ENCODE assay signal across 13 cellular contexts in genomic region chr1:27869719-27870085, GRCh38. TPM values are rescaled to one million over a fixed set of nuclear protein-coding genes. Genes with fewer than 3 reads are reported as not detected.
DNase-seq lines count a peak whose midpoint lies in the region; ATAC-seq, FAIRE-seq and TF ChIP-seq lines count a peak whose summit lies in the region.
"Had no signal": no experiment of that assay in that cellular context is flagged by ENCODE, and none has a peak within 500 bp of the region (broad histone marks: within the 10 kb centered on the region; RNA-seq: fewer than 3 reads in every experiment).

No MANE protein-coding gene starts in this region.

- no peak for TF ChIP-seq CTCF in H1 (IDR thresholded peaks at IDR 0.05; ENCODE audit: control extremely low read depth in 1 of 3, insufficient read depth in 1 of 3, low read depth in 1 of 3, low read length in 3 of 3)
- no peak for TF ChIP-seq CTCF in stomach (IDR thresholded peaks at IDR 0.05)
- no peak for TF ChIP-seq CTCF in ascending aorta (IDR thresholded peaks at IDR 0.05)
- TF ChIP-seq CTCF in MCF 10A (IDR thresholded peaks at IDR 0.05; ENCODE audit: unreplicated experiment), result no peak

- no peak for TF ChIP-seq RAD21 in H1 (IDR thresholded peaks at IDR 0.05 in 1 of 2, conservative IDR thresholded peaks at IDR 0.05 in 1 of 2; ENCODE audit: low read depth in 2 of 2, low read length in 2 of 2)

- peaks cover 9% of the 10 kb centered on the region; the same call in 1 of the 2 replicates for H3K23me2 ChIP-seq in H1 (ENCODE audit: low read depth, low read length)

- no peak overlapping the region for H2BK12ac ChIP-seq in H1 (ENCODE audit: low read depth, low read length)

- no peak overlapping the region for H3K9ac ChIP-seq in H1 (replicated peaks in 1 of 4; ENCODE audit: extremely low read depth in 1 of 4, low read depth in 3 of 4, low read length in 3 of 4)
- H3K9ac ChIP-seq: GM23248, parathyroid adenoma had no signal

- no peaks in the 10 kb centered on the region for H3K79me2 ChIP-seq in H1 (ENCODE audit: control insufficient read depth in 1 of 2, insufficient read depth in 2 of 2, low read length in 2 of 2)
- H3K79me2 ChIP-seq: parathyroid adenoma had no signal

- intact Hi-C loops in stomach (cut with DNase I; ENCODE audit: low total_unique reads), result loop anchor here (10.0 kb wide), 1 partner anchor 105 kb away; no protein-coding TSS in a partner anchor
- intact Hi-C loops in ascending aorta (cut with DNase I), result no loop called here
- intact Hi-C loops in MCF 10A (cut with micrococcal nuclease), result no loop called here

- H3K36me3 Mint-ChIP-seq in activated T-cell treated with anti-CD3 and anti-CD28 coated beads, Interleukin-2, amount 50 U/mL, for 24 hours (ENCODE audit: low read depth), result peaks cover 7% of the 10 kb centered on the region
- H3K36me3 Mint-ChIP-seq in T-cell, result no peaks in the 10 kb centered on the region
- H3K36me3 Mint-ChIP-seq in MCF 10A (ENCODE audit: insufficient read depth, unreplicated experiment), result no peaks in the 10 kb centered on the region

- ATAC-seq in T-cell (replicated peaks in 1 of 4), result no peak

- H4K91ac ChIP-seq in H1 (replicated peaks; ENCODE audit: insufficient read length, low read length), result no peak overlapping the region

- H3K4me3 Mint-ChIP-seq in activated T-cell treated with anti-CD3 and anti-CD28 coated beads, Interleukin-2, amount 50 U/mL, for 24 hours, result peak overlapping the region; percentile 64
- peak overlapping the region; percentile 68 to 82 (median 71) for H3K4me3 Mint-ChIP-seq in T-cell
- H3K4me3 Mint-ChIP-seq in MCF 10A (ENCODE audit: unreplicated experiment), result no peak overlapping the region

- H3K27me3 ChIP-seq in H1 (replicated peaks in 1 of 4; ENCODE audit: control insufficient read depth in 3 of 4, extremely low read depth in 1 of 4, insufficient read depth in 3 of 4, low read length in 3 of 4) (peaks cover 0 to 6% (median 2%) of the 10 kb centered on the region in 4 experiments; a peak in 4 of 7 replicates), stomach (peaks cover 0 to 8% (median 0%) of the 10 kb centered on the region in 3 donors), ascending aorta (no peaks in the 10 kb centered on the region)
- H3K27me3 ChIP-seq: MG63 had no signal

- no peaks in the 10 kb centered on the region for H3K9me3 ChIP-seq in H1 (ENCODE audit: insufficient read depth in 2 of 2, low read depth in 1 of 2, low read length in 1 of 2)
- no peaks in the 10 kb centered on the region for H3K9me3 ChIP-seq in stomach
- H3K9me3 ChIP-seq in ascending aorta, result no peaks in the 10 kb centered on the region
- H3K9me3 ChIP-seq: MG63 had no signal

- H4K5ac ChIP-seq in H1 (ENCODE audit: insufficient read length, low read depth, low read length), result no peak overlapping the region

- H2AK5ac ChIP-seq in H1 (ENCODE audit: low read depth, low read length), result no peak overlapping the region

- H3K4me3 ChIP-seq in H1 (ENCODE audit: extremely low read depth in 1 of 4, insufficient read depth in 2 of 4, low read depth in 3 of 4, low read length in 4 of 4) (no peak overlapping the region), stomach (no peak overlapping the region), ascending aorta (no peak overlapping the region)
- H3K4me3 ChIP-seq: GM23248, MG63 had no signal

- no peak overlapping the region for H3K56ac ChIP-seq in H1 (replicated peaks; ENCODE audit: insufficient read length, low read depth, low read length)

- no peak for FAIRE-seq in H1 (lab: Jason Lieb, UNC)
- FAIRE-seq in HTR-8/SVneo (lab: Jason Lieb, UNC), result no peak

- H3K79me1 ChIP-seq in H1 (ENCODE audit: low read depth, low read length), result no peaks in the 10 kb centered on the region

- no peak overlapping the region for H4K8ac ChIP-seq in H1 (ENCODE audit: extremely low read depth, insufficient read depth, low read length)

- BruUV-seq in MCF 10A (replicated peaks; lab: Mats Ljungman, UMichigan), result no TSS peak

- peak overlapping the region; percentile 95 for H3K27ac Mint-ChIP-seq in activated T-cell treated with anti-CD3 and anti-CD28 coated beads, Interleukin-2, amount 50 U/mL, for 24 hours
- peak overlapping the region; percentile 98 to 100 for H3K27ac Mint-ChIP-seq in T-cell
- no peak overlapping the region for H3K27ac Mint-ChIP-seq in MCF 10A (ENCODE audit: low read depth, unreplicated experiment)

- DNase-seq in activated T-cell treated with anti-CD3 and anti-CD28 coated beads, Interleukin-2, amount 50 U/mL, for 24 hours, result no peak
- DNase-seq in activated T-cell treated with anti-CD3 and anti-CD28 coated beads, Interleukin-2, amount 50 U/mL, for 48 hours, result no peak
- DNase-seq in T-cell, result no peak
- DNase-seq in H1 (ENCODE audit: low read depth in 1 of 2, low spot score in 2 of 2), result no peak
- no peak for DNase-seq in stomach
- no peak for DNase-seq in HTR-8/SVneo (ENCODE audit: insufficient read length, low spot score)
- no peak for DNase-seq in ascending aorta (ENCODE audit: low spot score in 2 of 2)
- no peak for DNase-seq in MCF 10A (ENCODE audit: unreplicated experiment)
- DNase-seq: foreskin fibroblast, GM23248, MG63, NCI-H2171 treated with DMSO at 0.1 percent for 48 hours had no signal

- H3K36me3 ChIP-seq in H1 (ENCODE audit: control insufficient read depth in 2 of 4, insufficient read depth in 4 of 4, low read length in 3 of 4) (no peaks in the 10 kb centered on the region), stomach (no peaks in the 10 kb centered on the region), ascending aorta (no peaks in the 10 kb centered on the region)
- H3K36me3 ChIP-seq: MG63 had no signal

- H3K9me3 Mint-ChIP-seq in activated T-cell treated with anti-CD3 and anti-CD28 coated beads, Interleukin-2, amount 50 U/mL, for 24 hours, result no peaks in the 10 kb centered on the region
- H3K9me3 Mint-ChIP-seq in T-cell (no peaks in the 10 kb centered on the region), MCF 10A (ENCODE audit: unreplicated experiment) (no peaks in the 10 kb centered on the region)

- no peak overlapping the region for H3K14ac ChIP-seq in H1 (ENCODE audit: insufficient read length)

- H2BK15ac ChIP-seq in H1 (ENCODE audit: low read length), result no peak overlapping the region

- no peak overlapping the region for H3K27ac ChIP-seq in H1 (ENCODE audit: low read depth, low read length)
- H3K27ac ChIP-seq in stomach, result peak overlapping the region in 3 of 5 donors; percentile 6 to 74 (median 73)
- no peak overlapping the region for H3K27ac ChIP-seq in ascending aorta
- H3K27ac ChIP-seq: GM23248, parathyroid adenoma had no signal

- H2BK5ac ChIP-seq in H1 (ENCODE audit: low read depth, low read length), result no peak overlapping the region

- H2AFZ ChIP-seq in H1 (ENCODE audit: low read length), result no peak overlapping the region
- H2AFZ ChIP-seq: parathyroid adenoma had no signal

- POLR2A ChIA-PET in T-cell (lab: Charles Lee) (interaction anchor here (0.5 to 0.9 kb wide), 2 partner anchors 47 to 774 kb away, joined by 5 to 10 read pairs; partner anchors contain the start of gene TAF12 (in 1 of the 2)), H1 (lab: Charles Lee; ENCODE audit: partially characterized antibody) (interaction anchor here (0.9 kb wide), 1 partner anchor 77 kb away, joined by 3 read pairs; no protein-coding TSS in a partner anchor), MCF 10A (lab: Yijun Ruan, JAX) (no interaction called here)

- H3K23ac ChIP-seq in H1 (ENCODE audit: insufficient read length), result no peak overlapping the region

- TF ChIP-seq POLR2A in H1 (IDR thresholded peaks at IDR 0.05; ENCODE audit: control extremely low read depth in 1 of 2, low read depth in 2 of 2, low read length in 2 of 2) (no peak), stomach (IDR thresholded peaks at IDR 0.05) (no peak)

- CTCF ChIA-PET in T-cell (lab: Charles Lee), result no interaction called here
- CTCF ChIA-PET in H1 (lab: Charles Lee; ENCODE audit: partially characterized antibody), result interaction anchor here (0.6 to 1.2 kb wide), 3 partner anchors 71 to 1138 kb away, joined by 3 to 5 read pairs (median 3); no protein-coding TSS in a partner anchor
- CTCF ChIA-PET in MCF 10A (lab: Yijun Ruan, JAX), result interaction anchor here (0.6 kb wide), 1 partner anchor 136 kb away, joined by 4 read pairs; no protein-coding TSS in a partner anchor

- H3K4me1 ChIP-seq in H1 (replicated peaks in 1 of 4; ENCODE audit: control insufficient read depth in 3 of 4, insufficient read depth in 4 of 4, low read length in 3 of 4), result peaks cover 0 to 12% (median 8%) of the 10 kb centered on the region in 4 experiments; a peak in 6 of 7 replicates
- H3K4me1 ChIP-seq in stomach, result peaks cover 0 to 41% (median 10%) of the 10 kb centered on the region in 4 donors
- H3K4me1 ChIP-seq in ascending aorta, result peaks cover 2 to 3% of the 10 kb centered on the region in 2 donors
- H3K4me1 ChIP-seq: parathyroid adenoma had no signal

- no peak overlapping the region for H2BK120ac ChIP-seq in H1 (replicated peaks; ENCODE audit: low read depth, low read length)

- H3K18ac ChIP-seq in H1 (ENCODE audit: extremely low read depth, low read length), result no peak overlapping the region

- H3K4me1 Mint-ChIP-seq in activated T-cell treated with anti-CD3 and anti-CD28 coated beads, Interleukin-2, amount 50 U/mL, for 24 hours (ENCODE audit: low read depth), result peaks cover 34% of the 10 kb centered on the region
- H3K4me1 Mint-ChIP-seq in T-cell (peaks cover 34 to 63% (median 47%) of the 10 kb centered on the region in 3 donors), MCF 10A (ENCODE audit: insufficient read depth, unreplicated experiment) (peaks cover under 1% of the 10 kb centered on the region)

- no peaks in the 10 kb centered on the region for H4K20me1 ChIP-seq in H1 (replicated peaks in 1 of 2; ENCODE audit: control insufficient read depth in 1 of 2, insufficient read depth in 2 of 2, low read length in 2 of 2)

- TF ChIP-seq EP300 in H1 (IDR thresholded peaks at IDR 0.05; ENCODE audit: borderline replicate concordance in 1 of 2, low read depth in 2 of 2, low read length in 2 of 2) (no peak), stomach (IDR thresholded peaks at IDR 0.05) (no peak)

- H3K4me2 ChIP-seq in H1 (ENCODE audit: insufficient read depth in 1 of 2, low read depth in 2 of 2, low read length in 2 of 2), result no peak overlapping the region

- no peak overlapping the region for H2BK20ac ChIP-seq in H1 (ENCODE audit: low read length)

- H3K27me3 Mint-ChIP-seq in activated T-cell treated with anti-CD3 and anti-CD28 coated beads, Interleukin-2, amount 50 U/mL, for 24 hours, result no peaks in the 10 kb centered on the region
- no peaks in the 10 kb centered on the region for H3K27me3 Mint-ChIP-seq in T-cell
- no peaks in the 10 kb centered on the region for H3K27me3 Mint-ChIP-seq in MCF 10A (ENCODE audit: insufficient read depth, unreplicated experiment)

- 93% methylated on average over 1 of the region's 1 CpG; no CpG with 5 or more reads in 1 of the 2 experiments for WGBS in H1 (ENCODE audit: extremely low coverage in 1 of 2, insufficient coverage in 1 of 2, insufficient read length in 1 of 2, insufficient replicate concordance in 2 of 2, low coverage in 1 of 2, low lambda C conversion rate in 2 of 2, missing lambda C conversion rate in 1 of 2), 2 experiments
- 64 to 82% (median 79%) methylated on average over 1 of the region's 1 CpG for whole genome bisulfite sequencing in stomach, 5 donors

- no peak overlapping the region for H3K4ac ChIP-seq in H1 (replicated peaks; ENCODE audit: insufficient read length, low read depth, low read length)

RNA-seq across cellular contexts. Expression of gene THEMIS2, which starts 2.6 kb away (rescaled TPM):
- 100 to 1,000 TPM in 2 of 5 donors, 10 to 100 TPM in 3; 39.0 to 124 (median 94.8) TPM for total RNA-seq in T-cell
- total RNA-seq in H1 (2021; fragmentation: NEBNext Ultra II Directional; extraction: Animal tissue kit (Norgen Biotek cat#: 25700)), result 12.4 and 17.3 TPM in 2 replicates
- 27.5 and 28.0 TPM in 2 replicates for polyA plus RNA-seq in H1 (2011; rRNA removed)
- polyA plus RNA-seq in H1 (2011; cell fraction: cytosol; rRNA removed), result 19.1 TPM
- 31.7 TPM for polyA plus RNA-seq in H1 (2011; cell fraction: nucleus; rRNA removed)
- 14.7 to 17.5 TPM (median 16.2 TPM) in 4 replicates for polyA plus RNA-seq in H1 (2012, experiment 1 of 2)
- 15.4 TPM for polyA plus RNA-seq in H1 (2012, experiment 2 of 2)
- polyA plus RNA-seq in H1 (2013, experiment 1 of 2), result 10.5 TPM
- polyA plus RNA-seq in H1 (2013, experiment 2 of 2), result 9.7 TPM
- polyA minus RNA-seq in H1 (2011; rRNA and poly(A)+ RNA removed), result 14.7 and 18.4 TPM in 2 replicates
- polyA minus RNA-seq in H1 (2011; cell fraction: cytosol; rRNA and poly(A)+ RNA removed), result 11.0 TPM
- polyA minus RNA-seq in H1 (2011; cell fraction: nucleus; rRNA and poly(A)+ RNA removed), result 19.5 TPM
- 10 to 100 TPM in 3 of 5 donors, 1 to 10 TPM in 2; 5.3 to 44.0 (median 17.6) TPM for total RNA-seq in stomach
- 10 to 100 TPM in 2 of 3 donors, 1 to 10 TPM in 1; 9.8 to 18.2 (median 15.6) TPM for polyA plus RNA-seq in stomach
- total RNA-seq in ascending aorta, result 206 TPM
- total RNA-seq in MCF 10A (2022), result 1.5 and 1.7 TPM in 2 replicates

RNA-seq across cellular contexts. Expression of gene PPP1R8, which starts 39.1 kb away (rescaled TPM):
- total RNA-seq in T-cell (10 to 100 TPM; 20.5 to 48.1 (median 40.5) TPM), stomach (10 to 100 TPM in 3 of 5 donors, 1 to 10 TPM in 1, under 1 TPM in 1; 0.58 to 40.0 (median 22.7) TPM), ascending aorta (7.1 TPM), MCF 10A (2022) (48.6 and 51.1 TPM in 2 replicates)
- total RNA-seq in H1 (2021; fragmentation: NEBNext Ultra II Directional; extraction: Animal tissue kit (Norgen Biotek cat#: 25700)), result 50.5 and 51.8 TPM in 2 replicates
- polyA plus RNA-seq in H1 (2011; rRNA removed) (33.4 and 37.1 TPM in 2 replicates), stomach (10 to 100 TPM; 20.4 to 25.1 (median 21.8) TPM)
- 39.9 TPM for polyA plus RNA-seq in H1 (2011; cell fraction: cytosol; rRNA removed)
- polyA plus RNA-seq in H1 (2011; cell fraction: nucleus; rRNA removed), result 45.2 TPM
- polyA plus RNA-seq in H1 (2012, experiment 1 of 2), result 39.6 to 51.1 TPM (median 46.2 TPM) in 4 replicates
- 5.8 TPM for polyA plus RNA-seq in H1 (2012, experiment 2 of 2)
- polyA plus RNA-seq in H1 (2013, experiment 1 of 2), result 35.6 TPM
- polyA plus RNA-seq in H1 (2013, experiment 2 of 2), result 35.2 TPM
- polyA minus RNA-seq in H1 (2011; rRNA and poly(A)+ RNA removed), result 52.6 and 54.8 TPM in 2 replicates
- 35.9 TPM for polyA minus RNA-seq in H1 (2011; cell fraction: cytosol; rRNA and poly(A)+ RNA removed)
- 22.1 TPM for polyA minus RNA-seq in H1 (2011; cell fraction: nucleus; rRNA and poly(A)+ RNA removed)

RNA-seq across cellular contexts. Expression of gene RPA2, which starts 44.7 kb away (rescaled TPM):
- total RNA-seq in T-cell (10 to 100 TPM; 36.1 to 68.9 (median 53.5) TPM), stomach (10 to 100 TPM in 2 of 5 donors, 1 to 10 TPM in 2, under 1 TPM in 1; 0.58 to 44.4 (median 4.0) TPM), ascending aorta (36.8 TPM), MCF 10A (2022) (22.3 and 25.7 TPM in 2 replicates)
- total RNA-seq in H1 (2021; fragmentation: NEBNext Ultra II Directional; extraction: Animal tissue kit (Norgen Biotek cat#: 25700)), result 53.4 TPM in 2 replicates
- polyA plus RNA-seq in H1 (2011; rRNA removed) (35.7 and 56.3 TPM in 2 replicates), stomach (10 to 100 TPM; 21.9 to 37.6 (median 29.1) TPM)
- polyA plus RNA-seq in H1 (2011; cell fraction: cytosol; rRNA removed), result 61.4 TPM
- 88.9 TPM for polyA plus RNA-seq in H1 (2011; cell fraction: nucleus; rRNA removed)
- polyA plus RNA-seq in H1 (2012, experiment 1 of 2), result 61.5 to 86.3 TPM (median 65.9 TPM) in 4 replicates
- polyA plus RNA-seq in H1 (2012, experiment 2 of 2), result 28.7 TPM
- 38.9 TPM for polyA plus RNA-seq in H1 (2013, experiment 1 of 2)
- 40.2 TPM for polyA plus RNA-seq in H1 (2013, experiment 2 of 2)
- polyA minus RNA-seq in H1 (2011; rRNA and poly(A)+ RNA removed), result 24.2 and 40.5 TPM in 2 replicates
- 19.8 TPM for polyA minus RNA-seq in H1 (2011; cell fraction: cytosol; rRNA and poly(A)+ RNA removed)
- polyA minus RNA-seq in H1 (2011; cell fraction: nucleus; rRNA and poly(A)+ RNA removed), result 23.7 TPM

Comparison
In these comparisons a context has a peak if more than half of its experiments do, and no peak if none do; other contexts are left out.
1. H3K27ac ChIP-seq: peak in stomach (3 of 5); none in H1 (single experiment) and ascending aorta (0 of 2).
2. CTCF ChIA-PET loops: an anchor here in H1 (0.6 to 1.2 kb wide) and MCF 10A (0.6 kb wide); none called in T-cell.